In genomic region chr2:89585558-89585920, GRCh38 we compare ENCODE assay signal across 8 cellular contexts.
DNase-seq lines count a peak whose midpoint lies in the region; ATAC-seq and TF ChIP-seq lines count a peak whose summit lies in the region.
"Not testable (repeated sequence)": the region's sequence is repeated elsewhere in the genome, so short reads cannot be mapped to it uniquely, and the experiment has no call there.

No MANE protein-coding gene starts in this region.

- not testable (repeated sequence) for H3F3A ChIP-seq in OCI-LY1 (ENCODE audit: insufficient read depth, low read length)

- H4K20me1 ChIP-seq in OCI-LY1 (ENCODE audit: insufficient read depth, low read length) = not testable (repeated sequence)

- ATAC-seq in GM19438 (IDR thresholded peaks at IDR 0.05; ENCODE audit: low read depth, unreplicated experiment) (peak; percentile 100), HG03039 (IDR thresholded peaks at IDR 0.05; ENCODE audit: unreplicated experiment) (peak; percentile 100)

- intact Hi-C loops in CD14-positive monocyte (cut with micrococcal nuclease); lower leg skin (cut with DNase I; ENCODE audit: low total_unique reads); spleen (cut with DNase I; ENCODE audit: low total_unique reads): not testable (repeated sequence)

- H3K27me3 Mint-ChIP-seq in CD14-positive monocyte (ENCODE audit: low read depth in 3 of 3) = not testable (repeated sequence)

- not testable (repeated sequence) for H3K4me1 ChIP-seq in OCI-LY1 (ENCODE audit: insufficient read depth, low read length, severe bottlenecking); spleen

- H3K9ac ChIP-seq in OCI-LY1 (ENCODE audit: low read length) = peak overlapping the region; percentile 54; the same call in 1 of the 2 replicates

- not testable (repeated sequence) for TF ChIP-seq CTCF in CD14-positive monocyte (IDR thresholded peaks at IDR 0.05); OCI-LY1 (IDR thresholded peaks at IDR 0.05; ENCODE audit: low read length); lower leg skin (IDR thresholded peaks at IDR 0.05); spleen (IDR thresholded peaks at IDR 0.05 in 8 of 11, conservative IDR thresholded peaks at IDR 0.05 in 3 of 11)

- H3K36me3 Mint-ChIP-seq in CD14-positive monocyte = not testable (repeated sequence)

- H3K4me1 Mint-ChIP-seq in CD14-positive monocyte = not testable (repeated sequence)

- DNase-seq in CD14-positive monocyte (ENCODE audit: low spot score) = not testable (repeated sequence)
- DNase-seq in activated effector memory CD4-positive, alpha-beta T cell treated with anti-CD3 and anti-CD28 coated beads, Interleukin-2, amount 50 U/mL, for 16 hours = peak; percentile 71
- DNase-seq in fibroblast of gingiva (ENCODE audit: low read depth) (peak; percentile 43), lower leg skin (ENCODE audit: low spot score in 2 of 2) (peak in 1 of 2 donors; percentile 48), spleen (peak; percentile 78)

- not testable (repeated sequence) for H3K9me3 ChIP-seq in OCI-LY1 (ENCODE audit: low read length); spleen

- peak overlapping the region; percentile 57 for H3K4me3 ChIP-seq in OCI-LY1 (ENCODE audit: low read depth, low read length, poor library complexity, severe bottlenecking)
- H3K4me3 ChIP-seq in lower leg skin (ENCODE audit: low read depth, poor library complexity, severe bottlenecking) = peak overlapping the region; percentile 20
- peak overlapping the region; percentile 16 to 49 (median 32) for H3K4me3 ChIP-seq in spleen

- not testable (repeated sequence) for H3K79me2 ChIP-seq in OCI-LY1 (ENCODE audit: insufficient read depth, low read length)

- H3K27ac ChIP-seq in OCI-LY1 (ENCODE audit: low read depth, low read length, poor library complexity, severe bottlenecking) = not testable (repeated sequence)
- peak overlapping the region in 1 of 8 donors; percentile 21 for H3K27ac ChIP-seq in spleen

- not testable (repeated sequence) for H3K36me3 ChIP-seq in OCI-LY1 (ENCODE audit: insufficient read depth, low read length); spleen

- 4 to 16% methylated on average over 17 to 23 of the region's 34 CpGs for WGBS in lower leg skin, 2 donors
- WGBS in spleen, 5 donors = 1 to 12% (median 6%) methylated on average over 8 to 27 of the region's 34 CpGs

- H3K4me2 ChIP-seq in OCI-LY1 (ENCODE audit: low read length) = peak overlapping the region; percentile 54

- not testable (repeated sequence) for H3K27ac Mint-ChIP-seq in CD14-positive monocyte

- H3K27me3 ChIP-seq in OCI-LY1 (ENCODE audit: insufficient read depth, low read length); spleen (replicated peaks in 1 of 7): not testable (repeated sequence)

- H3K9me3 Mint-ChIP-seq in CD14-positive monocyte = not testable (repeated sequence)

- not testable (repeated sequence) for H2AFZ ChIP-seq in OCI-LY1 (ENCODE audit: low read length)

- not testable (repeated sequence) for TF ChIP-seq POLR2A in lower leg skin (IDR thresholded peaks at IDR 0.05)
- peak in 1 of 3 donors; percentile 35 for TF ChIP-seq POLR2A in spleen (IDR thresholded peaks at IDR 0.05)

- not testable (repeated sequence) for H3K9me2 ChIP-seq in OCI-LY1 (ENCODE audit: low read depth, low read length)

- peak overlapping the region; percentile 77 to 80 for H3K4me3 Mint-ChIP-seq in CD14-positive monocyte
